In genomic region chr2:69933254-69933828, GRCh38 we compare ENCODE assay signal across 12 cellular contexts. TPM values are rescaled to one million over a fixed set of nuclear protein-coding genes. Genes with fewer than 3 reads are reported as not detected.
DNase-seq lines count a peak whose midpoint lies in the region; ATAC-seq, FAIRE-seq and TF ChIP-seq lines count a peak whose summit lies in the region.
"Had no signal": no experiment of that assay in that cellular context is flagged by ENCODE, and none has a peak within 500 bp of the region (broad histone marks: within the 10 kb centered on the region; RNA-seq: fewer than 3 reads in every experiment).

No MANE protein-coding gene starts in this region.

- no peak overlapping the region for H3K4me2 ChIP-seq in trophoblast cell (ENCODE audit: low read length)

- H4K8ac ChIP-seq in trophoblast cell (ENCODE audit: low read depth, low read length) = no peak overlapping the region

- ATAC-seq in HG03045 (IDR thresholded peaks at IDR 0.05; ENCODE audit: unreplicated experiment) = no peak

- FAIRE-seq in HTR-8/SVneo (lab: Jason Lieb, UNC) = no peak

- no peak overlapping the region for H2AFZ ChIP-seq in trophoblast cell (ENCODE audit: insufficient read depth, low read length, poor library complexity)

- H3K79me2 ChIP-seq in trophoblast cell (ENCODE audit: control insufficient read depth, insufficient read depth, low read length, poor library complexity) = no peaks in the 10 kb centered on the region

- H4K91ac ChIP-seq in trophoblast cell (ENCODE audit: low read depth, low read length) = no peak overlapping the region

- TF ChIP-seq POLR2A in Peyer's patch (IDR thresholded peaks at IDR 0.05) = no peak
- TF ChIP-seq POLR2A in esophagus squamous epithelium (IDR thresholded peaks at IDR 0.05) = no peak
- no peak for TF ChIP-seq POLR2A in spleen (IDR thresholded peaks at IDR 0.05)

- no peak overlapping the region for H3K18ac ChIP-seq in trophoblast cell (ENCODE audit: low read length)

- H2BK12ac ChIP-seq in trophoblast cell (ENCODE audit: low read length) = no peak overlapping the region

- H3K14ac ChIP-seq in trophoblast cell (ENCODE audit: low read length) = no peak overlapping the region

- H3K4me1 ChIP-seq in Peyer's patch = peaks cover 0 to 15% (median 3%) of the 10 kb centered on the region in 4 donors
- H3K4me1 ChIP-seq in esophagus squamous epithelium = peaks cover 0 to 26% (median 10%) of the 10 kb centered on the region in 3 donors
- peaks cover 0 to 77% (median 31%) of the 10 kb centered on the region in 6 donors for H3K4me1 ChIP-seq in spleen
- peaks cover 0 to 3% of the 10 kb centered on the region in 2 experiments for H3K4me1 ChIP-seq in trophoblast cell (ENCODE audit: control insufficient read depth in 1 of 2, insufficient read depth in 2 of 2, low read length in 2 of 2)

- H3K9me3 ChIP-seq in Peyer's patch = no peaks in the 10 kb centered on the region
- H3K9me3 ChIP-seq in esophagus squamous epithelium = no peaks in the 10 kb centered on the region
- no peaks in the 10 kb centered on the region for H3K9me3 ChIP-seq in spleen
- no peaks in the 10 kb centered on the region for H3K9me3 ChIP-seq in trophoblast cell (ENCODE audit: insufficient read depth, low read depth, low read length)

- intact Hi-C loops in esophagus squamous epithelium (cut with DNase I) (no loop called here), spleen (cut with DNase I; ENCODE audit: low total_unique reads) (no loop called here)

- H2AK5ac ChIP-seq in trophoblast cell (ENCODE audit: low read length) = no peak overlapping the region

- no peaks in the 10 kb centered on the region for H3K79me1 ChIP-seq in trophoblast cell (ENCODE audit: low read length)

- H3K36me3 ChIP-seq in Peyer's patch (peaks cover 0 to 50% (median 7%) of the 10 kb centered on the region in 3 donors), esophagus squamous epithelium (peaks cover 16 to 73% (median 18%) of the 10 kb centered on the region in 3 donors), spleen (peaks cover 0 to 89% (median 36%) of the 10 kb centered on the region in 6 donors), trophoblast cell (ENCODE audit: control insufficient read depth in 1 of 2, insufficient read depth in 2 of 2, low read length in 2 of 2) (peaks cover 14 to 17% of the 10 kb centered on the region in 2 experiments)

- H3K4me3 ChIP-seq in Peyer's patch = no peak overlapping the region
- no peak overlapping the region for H3K4me3 ChIP-seq in esophagus squamous epithelium
- H3K4me3 ChIP-seq in spleen = peak overlapping the region in 1 of 8 donors; percentile 21
- H3K4me3 ChIP-seq in trophoblast cell (ENCODE audit: low read depth, low read length) = no peak overlapping the region

- no peak overlapping the region for H2BK5ac ChIP-seq in trophoblast cell (ENCODE audit: low read depth, low read length, poor library complexity)

- no peak overlapping the region for H3K23ac ChIP-seq in trophoblast cell (ENCODE audit: low read length)

- DNase-seq in NCI-H2171 treated with DMSO at 0.1 percent for 48 hours (lab: John Stamatoyannopoulos, UW) (peak; percentile 33), NCI-H2171 (lab: John Stamatoyannopoulos, UW) (no peak), Peyer's patch (no peak), esophagus squamous epithelium (lab: John Stamatoyannopoulos, UW) (no peak), spleen (no peak), trophoblast cell (no peak), HTR-8/SVneo (ENCODE audit: insufficient read length, low spot score) (no peak)
- DNase-seq: activated naive CD4-positive, alpha-beta T cell treated with Interleukin-2 at 50 U/mL for 16 hours; NCI-H526 treated with DMSO at 0.1 percent for 48 hours; retina had no signal

- no peak for TF ChIP-seq CTCF in Peyer's patch (IDR thresholded peaks at IDR 0.05)
- TF ChIP-seq CTCF in esophagus squamous epithelium (IDR thresholded peaks at IDR 0.05) = no peak
- TF ChIP-seq CTCF in spleen (IDR thresholded peaks at IDR 0.05 in 8 of 11, conservative IDR thresholded peaks at IDR 0.05 in 3 of 11) = no peak

- H3K27me3 ChIP-seq in Peyer's patch (no peaks in the 10 kb centered on the region), esophagus squamous epithelium (no peaks in the 10 kb centered on the region), spleen (replicated peaks in 1 of 7) (no peaks in the 10 kb centered on the region), trophoblast cell (ENCODE audit: insufficient read depth, low read length) (no peaks in the 10 kb centered on the region)

- H4K12ac ChIP-seq in trophoblast cell (ENCODE audit: low read depth, low read length) = no peak overlapping the region

- no peak overlapping the region for H3K4ac ChIP-seq in trophoblast cell (ENCODE audit: low read depth, low read length)

- H3K27ac ChIP-seq in Peyer's patch = peak overlapping the region in 3 of 4 donors; percentile 42 to 86 (median 77)
- peak overlapping the region; percentile 38 to 52 (median 45) for H3K27ac ChIP-seq in esophagus squamous epithelium
- H3K27ac ChIP-seq in spleen = peak overlapping the region in 7 of 8 donors; percentile 24 to 85 (median 58)
- H3K27ac ChIP-seq in trophoblast cell (ENCODE audit: low read depth, low read length) = no peak overlapping the region
- H3K27ac ChIP-seq: VCaP had no signal

- H3K9ac ChIP-seq in trophoblast cell (ENCODE audit: low read length) = no peak overlapping the region

- no peak overlapping the region for H2BK120ac ChIP-seq in trophoblast cell (ENCODE audit: insufficient read depth, low read length, poor library complexity)

RNA-seq across cellular contexts. Expression of gene MXD1, which starts 18.4 kb away (rescaled TPM):
- total RNA-seq in Peyer's patch (10 to 100 TPM; 18.2 to 83.7 (median 74.4) TPM), esophagus squamous epithelium (100 to 1,000 TPM in 1 of 4 donors, 10 to 100 TPM in 3; 38.5 to 121 (median 83.2) TPM), spleen (100 to 1,000 TPM in 2 of 7 donors, 10 to 100 TPM in 5; 41.6 to 241 (median 90.3) TPM)
- 1 to 10 TPM; 2.7 to 7.2 (median 4.2) TPM for polyA plus RNA-seq in spleen
- polyA plus RNA-seq in trophoblast cell (2013) = 26.3 and 29.3 TPM in 2 replicates

RNA-seq across cellular contexts. Expression of gene ASPRV1, which starts 28.1 kb away (rescaled TPM):
- total RNA-seq in Peyer's patch = 1 to 10 TPM; 1.6 to 4.1 (median 2.9) TPM
- total RNA-seq in esophagus squamous epithelium = 1 to 10 TPM in 1 of 4 donors, under 1 TPM in 3; 0.18 to 1.5 (median 0.34) TPM
- 1 to 10 TPM; 2.7 to 5.3 (median 4.1) TPM for total RNA-seq in spleen
- polyA plus RNA-seq in spleen = 1 to 10 TPM; 1.2 to 2.0 (median 1.9) TPM
- 0.16 and 0.22 TPM in 2 replicates for polyA plus RNA-seq in trophoblast cell (2013)

RNA-seq across cellular contexts. Expression of gene SNRNP27, which starts 39.6 kb away (rescaled TPM):
- total RNA-seq in Peyer's patch (10 to 100 TPM; 35.4 to 99.0 (median 53.7) TPM), esophagus squamous epithelium (10 to 100 TPM; 30.6 to 46.9 (median 37.5) TPM), spleen (10 to 100 TPM; 34.9 to 62.9 (median 43.3) TPM)
- polyA plus RNA-seq in spleen = 10 to 100 TPM; 28.0 to 41.5 (median 39.8) TPM
- 74.1 and 74.2 TPM in 2 replicates for polyA plus RNA-seq in trophoblast cell (2013)
